23 cellular contexts compared by ENCODE assay signal in the genomic region with DNA sequence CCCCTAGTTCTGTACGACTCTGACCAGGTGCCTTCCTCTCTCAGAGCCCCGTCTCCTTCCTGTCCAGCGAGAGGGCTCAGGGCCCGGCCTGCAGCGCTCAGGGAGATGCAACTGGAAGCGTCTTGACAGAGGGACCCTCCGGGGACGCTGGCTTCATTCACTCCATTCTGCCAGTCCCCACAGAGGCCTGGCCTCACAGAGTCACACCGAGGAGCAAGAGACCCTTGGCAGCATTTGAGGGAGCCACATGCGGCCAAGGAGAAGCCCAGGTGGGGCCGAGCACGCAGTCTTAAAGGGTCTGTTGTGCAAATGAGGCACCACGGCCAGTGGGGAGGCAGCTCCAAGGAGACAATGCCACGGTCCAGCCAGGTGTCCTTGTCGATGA.
DNase-seq lines count a peak whose midpoint lies in the region; ATAC-seq and TF ChIP-seq lines count a peak whose summit lies in the region.
"Had no signal": no experiment of that assay in that cellular context is flagged by ENCODE, and none has a peak within 500 bp of the region (broad histone marks: within the 10 kb centered on the region; RNA-seq: fewer than 3 reads in every experiment).

No MANE protein-coding gene starts in this region.

- TF ChIP-seq CTCF in WTC11 (IDR thresholded peaks at IDR 0.05) (no peak), osteocyte (IDR thresholded peaks at IDR 0.05) (no peak)

- H3K27ac Mint-ChIP-seq in WTC11 (no peak overlapping the region), memory B cell (peak overlapping the region; percentile 100), osteocyte (ENCODE audit: unreplicated experiment) (no peak overlapping the region)
- peak overlapping the region; percentile 95 for H3K27ac Mint-ChIP-seq in stimulated activated memory B cell treated with anti-CD40 and anti-IgM and Interleukin-4, amounts not matched to agents 10 μg/mL and 1 μg/mL and 100 μg/mL, for 72 hours
- H3K27ac Mint-ChIP-seq: CD4-positive, CD25-positive, alpha-beta regulatory T cell had no signal

- POLR2A ChIA-PET in WTC11 (lab: Charles Lee) = no interaction called here

- H3K27me3 Mint-ChIP-seq in WTC11 (ENCODE audit: low read depth) (no peaks in the 10 kb centered on the region), memory B cell (no peaks in the 10 kb centered on the region), osteocyte (ENCODE audit: unreplicated experiment) (no peaks in the 10 kb centered on the region)
- no peaks in the 10 kb centered on the region for H3K27me3 Mint-ChIP-seq in stimulated activated memory B cell treated with anti-CD40 and anti-IgM and Interleukin-4, amounts not matched to agents 10 μg/mL and 1 μg/mL and 100 μg/mL, for 72 hours
- H3K27me3 Mint-ChIP-seq: CD4-positive, CD25-positive, alpha-beta regulatory T cell had no signal

- H3K36me3 Mint-ChIP-seq in WTC11 (no peaks in the 10 kb centered on the region), memory B cell (no peaks in the 10 kb centered on the region), osteocyte (ENCODE audit: unreplicated experiment) (peaks cover 3% of the 10 kb centered on the region)
- peaks cover 26% of the 10 kb centered on the region for H3K36me3 Mint-ChIP-seq in stimulated activated memory B cell treated with anti-CD40 and anti-IgM and Interleukin-4, amounts not matched to agents 10 μg/mL and 1 μg/mL and 100 μg/mL, for 72 hours
- H3K36me3 Mint-ChIP-seq: CD4-positive, CD25-positive, alpha-beta regulatory T cell had no signal

- CTCF ChIA-PET in WTC11 (lab: Charles Lee) = interaction anchor here (0.6 to 3.4 kb wide), 4 partner anchors 16 to 243 kb away, joined by 3 to 16 read pairs (median 4); no protein-coding TSS in a partner anchor

- H3K9me3 Mint-ChIP-seq in WTC11 (no peaks in the 10 kb centered on the region), memory B cell (no peaks in the 10 kb centered on the region), osteocyte (ENCODE audit: unreplicated experiment) (no peaks in the 10 kb centered on the region)
- H3K9me3 Mint-ChIP-seq in stimulated activated memory B cell treated with anti-CD40 and anti-IgM and Interleukin-4, amounts not matched to agents 10 μg/mL and 1 μg/mL and 100 μg/mL, for 72 hours = no peaks in the 10 kb centered on the region
- H3K9me3 Mint-ChIP-seq: CD4-positive, CD25-positive, alpha-beta regulatory T cell had no signal

- no peak overlapping the region for H3K4me3 Mint-ChIP-seq in WTC11
- no peak overlapping the region for H3K4me3 Mint-ChIP-seq in memory B cell
- no peak overlapping the region for H3K4me3 Mint-ChIP-seq in stimulated activated memory B cell treated with anti-CD40 and anti-IgM and Interleukin-4, amounts not matched to agents 10 μg/mL and 1 μg/mL and 100 μg/mL, for 72 hours
- H3K4me3 Mint-ChIP-seq in osteocyte (ENCODE audit: unreplicated experiment) = no peak overlapping the region
- H3K4me3 Mint-ChIP-seq: CD4-positive, CD25-positive, alpha-beta regulatory T cell had no signal

- H3K4me1 Mint-ChIP-seq in WTC11 (peaks cover 47% of the 10 kb centered on the region), memory B cell (peaks cover 56% of the 10 kb centered on the region), osteocyte (ENCODE audit: unreplicated experiment) (peaks cover 17% of the 10 kb centered on the region)
- peaks cover 83% of the 10 kb centered on the region for H3K4me1 Mint-ChIP-seq in stimulated activated memory B cell treated with anti-CD40 and anti-IgM and Interleukin-4, amounts not matched to agents 10 μg/mL and 1 μg/mL and 100 μg/mL, for 72 hours
- H3K4me1 Mint-ChIP-seq: CD4-positive, CD25-positive, alpha-beta regulatory T cell had no signal

- peak; percentile 28 for DNase-seq in Right ventricle myocardium superior
- DNase-seq in cardiac septum (ENCODE audit: low spot score) = no peak
- no peak for DNase-seq in WTC11 (ENCODE audit: low spot score)
- no peak for DNase-seq in memory B cell (ENCODE audit: low spot score in 2 of 2)
- no peak for DNase-seq in osteocyte (ENCODE audit: extremely low spot score, unreplicated experiment)
- DNase-seq in activated CD4-positive, alpha-beta T cell treated with anti-CD3 and anti-CD28 coated beads for 48 hours = no peak
- no peak for DNase-seq in cerebellar nuclear complex (lab: John Stamatoyannopoulos, UW)
- DNase-seq: 8988T; ACHN; CD4-positive, CD25-positive, alpha-beta regulatory T cell; H7; KBM-7; MV-4-11; NCI-H1105; NCI-H146; NCI-H2029; NCI-H446 treated with DMSO at 0.1 percent for 48 hours; NCI-H526; NCI-H82; NK-92 treated with Interleukin-12 subunit alpha and Interleukin-12 subunit beta, amount 100 ng/mL, for 24 hours; PC-3; SHP77 had no signal

- ATAC-seq in Right ventricle myocardium superior (ENCODE audit: poor library complexity) = no peak
- peak; percentile 17 for ATAC-seq in WTC11
- ATAC-seq in memory B cell (ENCODE audit: low read depth) = no peak
- ATAC-seq in stimulated activated memory B cell treated with anti-CD40 and anti-IgM and Interleukin-4, amounts not matched to agents 10 μg/mL and 1 μg/mL and 100 μg/mL, for 72 hours = no peak
- ATAC-seq: PC-3 had no signal

- intact Hi-C loops in Right ventricle myocardium superior (cut with DNase I) = no loop called here
- intact Hi-C loops in cardiac septum (cut with DNase I) = no loop called here

TF ChIP-seq in WTC11, 78 proteins besides CTCF, POLR2A, EP300 and RAD21 (continues in another document):
- TF ChIP-seq, protein P1, sequence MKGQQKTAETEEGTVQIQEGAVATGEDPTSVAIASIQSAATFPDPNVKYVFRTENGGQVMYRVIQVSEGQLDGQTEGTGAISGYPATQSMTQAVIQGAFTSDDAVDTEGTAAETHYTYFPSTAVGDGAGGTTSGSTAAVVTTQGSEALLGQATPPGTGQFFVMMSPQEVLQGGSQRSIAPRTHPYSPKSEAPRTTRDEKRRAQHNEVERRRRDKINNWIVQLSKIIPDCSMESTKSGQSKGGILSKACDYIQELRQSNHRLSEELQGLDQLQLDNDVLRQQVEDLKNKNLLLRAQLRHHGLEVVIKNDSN (CRISPR knock-in tag; IDR thresholded peaks at IDR 0.05) = no peak
- TF ChIP-seq EMX1 (CRISPR knock-in tag; IDR thresholded peaks at IDR 0.05) = no peak
- TF ChIP-seq GTF2I (CRISPR knock-in tag; conservative IDR thresholded peaks at IDR 0.05) = no peak
- TF ChIP-seq TEAD4 (CRISPR knock-in tag; IDR thresholded peaks at IDR 0.05) = no peak
- TF ChIP-seq ZNF317 (CRISPR knock-in tag; IDR thresholded peaks at IDR 0.05; ENCODE audit: borderline replicate concordance, low read depth) = no peak
- no peak for TF ChIP-seq TEAD1 (CRISPR knock-in tag; IDR thresholded peaks at IDR 0.05)
- TF ChIP-seq, protein P2, sequence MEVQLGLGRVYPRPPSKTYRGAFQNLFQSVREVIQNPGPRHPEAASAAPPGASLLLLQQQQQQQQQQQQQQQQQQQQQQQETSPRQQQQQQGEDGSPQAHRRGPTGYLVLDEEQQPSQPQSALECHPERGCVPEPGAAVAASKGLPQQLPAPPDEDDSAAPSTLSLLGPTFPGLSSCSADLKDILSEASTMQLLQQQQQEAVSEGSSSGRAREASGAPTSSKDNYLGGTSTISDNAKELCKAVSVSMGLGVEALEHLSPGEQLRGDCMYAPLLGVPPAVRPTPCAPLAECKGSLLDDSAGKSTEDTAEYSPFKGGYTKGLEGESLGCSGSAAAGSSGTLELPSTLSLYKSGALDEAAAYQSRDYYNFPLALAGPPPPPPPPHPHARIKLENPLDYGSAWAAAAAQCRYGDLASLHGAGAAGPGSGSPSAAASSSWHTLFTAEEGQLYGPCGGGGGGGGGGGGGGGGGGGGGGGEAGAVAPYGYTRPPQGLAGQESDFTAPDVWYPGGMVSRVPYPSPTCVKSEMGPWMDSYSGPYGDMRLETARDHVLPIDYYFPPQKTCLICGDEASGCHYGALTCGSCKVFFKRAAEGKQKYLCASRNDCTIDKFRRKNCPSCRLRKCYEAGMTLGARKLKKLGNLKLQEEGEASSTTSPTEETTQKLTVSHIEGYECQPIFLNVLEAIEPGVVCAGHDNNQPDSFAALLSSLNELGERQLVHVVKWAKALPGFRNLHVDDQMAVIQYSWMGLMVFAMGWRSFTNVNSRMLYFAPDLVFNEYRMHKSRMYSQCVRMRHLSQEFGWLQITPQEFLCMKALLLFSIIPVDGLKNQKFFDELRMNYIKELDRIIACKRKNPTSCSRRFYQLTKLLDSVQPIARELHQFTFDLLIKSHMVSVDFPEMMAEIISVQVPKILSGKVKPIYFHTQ (CRISPR knock-in tag; IDR thresholded peaks at IDR 0.05) = no peak
- no peak for TF ChIP-seq FOXP1 (CRISPR knock-in tag; IDR thresholded peaks at IDR 0.05; ENCODE audit: borderline replicate concordance)
- no peak for TF ChIP-seq KAT7 (CRISPR knock-in tag; IDR thresholded peaks at IDR 0.05; ENCODE audit: borderline replicate concordance)
- TF ChIP-seq ZNF532 (CRISPR knock-in tag; IDR thresholded peaks at IDR 0.05; ENCODE audit: borderline replicate concordance) = no peak

Comparison
In these comparisons a context has a peak if more than half of its experiments do, and no peak if none do; other contexts are left out.
1. H3K27ac Mint-ChIP-seq: peak in memory B cell (single experiment) and stimulated activated memory B cell treated with anti-CD40 and anti-IgM and Interleukin-4, amounts not matched to agents 10 μg/mL and 1 μg/mL and 100 μg/mL, for 72 hours (single experiment); none in WTC11 (single experiment) and osteocyte (single experiment).